Comparison of ENCODE assay signal across 17 cellular contexts in genomic region chr10:33249137-33249536, GRCh38.
DNase-seq lines count a peak whose midpoint lies in the region; ATAC-seq and TF ChIP-seq lines count a peak whose summit lies in the region.
"Had no signal": no experiment of that assay in that cellular context is flagged by ENCODE, and none has a peak within 500 bp of the region (broad histone marks: within the 10 kb centered on the region; RNA-seq: fewer than 3 reads in every experiment).

No MANE protein-coding gene starts in this region.

- POLR2A ChIA-PET in SK-N-SH (lab: Yijun Ruan, JAX), result interaction anchor here (0.7 kb wide), 1 partner anchor 24 kb away, joined by 3 read pairs; no protein-coding TSS in a partner anchor

- peaks cover 75% of the 10 kb centered on the region for H3K4me1 Mint-ChIP-seq in osteocyte (ENCODE audit: unreplicated experiment)
- H3K4me1 Mint-ChIP-seq: GM23338 had no signal

- H3F3A ChIP-seq in SK-N-SH (replicated peaks; ENCODE audit: insufficient read depth) (peaks cover 49% of the 10 kb centered on the region), Loucy (ENCODE audit: low read depth) (0 out of 2 replicates have a peak, but pooled peaks cover 2% of the 10 kb centered on the region)

- TF ChIP-seq EP300 in SK-N-SH (IDR thresholded peaks at IDR 0.05; ENCODE audit: borderline replicate concordance in 1 of 2, low read depth in 1 of 2, low read length in 1 of 2), result no peak

- no peak for TF ChIP-seq RAD21 in SK-N-SH (IDR thresholded peaks at IDR 0.05; ENCODE audit: low read length)

- H3K27ac ChIP-seq in SK-N-SH (ENCODE audit: low read depth in 2 of 2, low read length in 1 of 2), result peak overlapping the region in 1 of 2 experiments; percentile 53; a peak in 2 of 4 replicates
- H3K27ac ChIP-seq: SK-N-MC, thoracic aorta had no signal

- 94% methylated on average over 8 of the region's 8 CpGs for WGBS in SK-N-SH (ENCODE audit: low lambda C conversion rate)

- peaks cover 4% of the 10 kb centered on the region for H3K9me3 Mint-ChIP-seq in osteocyte (ENCODE audit: unreplicated experiment)
- H3K9me3 Mint-ChIP-seq: GM23338 had no signal

- H3K36me3 ChIP-seq in SK-N-SH (replicated peaks in 1 of 2; ENCODE audit: control insufficient read depth in 1 of 2, insufficient read depth in 2 of 2, low read length in 1 of 2), result peaks cover 52 to 88% of the 10 kb centered on the region in 2 experiments
- H3K36me3 ChIP-seq in Loucy (ENCODE audit: insufficient read depth, low read length), result no peaks in the 10 kb centered on the region

- H3K4me2 ChIP-seq in SK-N-SH (0 out of 2 replicates have a peak overlapping the region, but pooled peaks have one; percentile 7), Loucy (ENCODE audit: low read depth, low read length, poor library complexity, severe bottlenecking) (peak overlapping the region; percentile 42)
- H3K4me2 ChIP-seq: GM23338 had no signal

- ATAC-seq in SK-N-SH treated with all-trans-retinoic acid at 6 μM for 48 hours, result no peak
- ATAC-seq: GM23338 had no signal

- no peak for TF ChIP-seq CTCF in SK-N-SH (IDR thresholded peaks at IDR 0.05)
- no peak for TF ChIP-seq CTCF in Loucy (conservative IDR thresholded peaks at IDR 0.05; ENCODE audit: low read length)
- no peak for TF ChIP-seq CTCF in osteocyte (IDR thresholded peaks at IDR 0.05)

- H3K9ac ChIP-seq in SK-N-SH, result no peak overlapping the region
- H3K9ac ChIP-seq in Loucy (ENCODE audit: low read depth, low read length, poor library complexity, severe bottlenecking), result no peak overlapping the region

- no peak overlapping the region for H2AFZ ChIP-seq in SK-N-SH (ENCODE audit: low read depth)
- H2AFZ ChIP-seq in Loucy (ENCODE audit: low read length), result no peak overlapping the region
- H2AFZ ChIP-seq: GM23338 had no signal

- DNase-seq in SK-N-SH, result no peak
- peak; percentile 61 for DNase-seq in dermis blood vessel endothelial cell
- DNase-seq in osteocyte (ENCODE audit: extremely low spot score, unreplicated experiment), result no peak
- no peak for DNase-seq in HUDEP-2 (lab: John Stamatoyannopoulos, UW; ENCODE audit: unreplicated experiment in 76 of 76)
- DNase-seq in superior temporal gyrus (ENCODE audit: extremely low spot score), result no peak
- DNase-seq in NCI-H1048 (lab: John Stamatoyannopoulos, UW), result no peak
- DNase-seq: 8988T; activated CD4-positive, alpha-beta T cell treated with anti-CD3 and anti-CD28 coated beads for 48 hours; amygdala; DMS 273 treated with DMSO at 0.1 percent for 48 hours; NCI-H1092 treated with DMSO at 0.1 percent for 48 hours; NCI-H524 treated with DMSO at 0.1 percent for 48 hours had no signal

- peaks cover 55% of the 10 kb centered on the region for H3K79me2 ChIP-seq in SK-N-SH (ENCODE audit: insufficient read depth)
- H3K79me2 ChIP-seq in Loucy (ENCODE audit: insufficient read depth, low read length), result no peaks in the 10 kb centered on the region

- H3K27me3 Mint-ChIP-seq in osteocyte (ENCODE audit: unreplicated experiment), result no peaks in the 10 kb centered on the region

- no peaks in the 10 kb centered on the region for H3K9me3 ChIP-seq in SK-N-SH
- no peaks in the 10 kb centered on the region for H3K9me3 ChIP-seq in Loucy (ENCODE audit: insufficient read depth, low read depth, low read length)
- H3K9me3 ChIP-seq: thoracic aorta had no signal

- H4K20me1 ChIP-seq in SK-N-SH (ENCODE audit: insufficient read depth), result peaks cover 3% of the 10 kb centered on the region; the same call in 1 of the 2 replicates
- H4K20me1 ChIP-seq in Loucy (ENCODE audit: insufficient read depth, low read length, poor library complexity, severe bottlenecking), result no peaks in the 10 kb centered on the region

- H3K9me2 ChIP-seq in SK-N-SH (no peaks in the 10 kb centered on the region), Loucy (replicated peaks; ENCODE audit: low read depth, low read length) (no peaks in the 10 kb centered on the region)

- H3K4me3 Mint-ChIP-seq in osteocyte (ENCODE audit: unreplicated experiment), result no peak overlapping the region
- H3K4me3 Mint-ChIP-seq: GM23338 had no signal

- peak overlapping the region; percentile 77 for H3K27ac Mint-ChIP-seq in osteocyte (ENCODE audit: unreplicated experiment)
- H3K27ac Mint-ChIP-seq: GM23338 had no signal

- H3K27me3 ChIP-seq in SK-N-SH (ENCODE audit: insufficient read depth) (no peaks in the 10 kb centered on the region), Loucy (ENCODE audit: insufficient read depth, low read length, poor library complexity, severe bottlenecking) (no peaks in the 10 kb centered on the region)

- no peak overlapping the region for H3K4me3 ChIP-seq in SK-N-SH (ENCODE audit: low read depth in 2 of 2, low read length in 1 of 2)
- peak overlapping the region; percentile 35 for H3K4me3 ChIP-seq in Loucy (ENCODE audit: low read length, poor library complexity, severe bottlenecking)
- H3K4me3 ChIP-seq: GM23338, SK-N-MC, thoracic aorta had no signal

- H3K4me1 ChIP-seq in SK-N-SH (ENCODE audit: control insufficient read depth in 1 of 2, insufficient read depth in 2 of 2, low read depth in 1 of 2, low read length in 1 of 2), result peaks cover 0 to 45% of the 10 kb centered on the region in 2 experiments
- peaks cover 21% of the 10 kb centered on the region for H3K4me1 ChIP-seq in Loucy (ENCODE audit: insufficient read depth, low read length, poor library complexity, severe bottlenecking)

- H3K36me3 Mint-ChIP-seq in osteocyte (ENCODE audit: unreplicated experiment), result peaks cover 85% of the 10 kb centered on the region

- CTCF ChIA-PET in SK-N-SH (lab: Yijun Ruan, JAX), result interaction anchor here (1.2 to 2.4 kb wide), 4 partner anchors 9 to 56 kb away, joined by 3 to 7 read pairs (median 4); no protein-coding TSS in a partner anchor

TF ChIP-seq in SK-N-SH, 30 proteins besides CTCF, POLR2A, EP300 and RAD21 (continues in another document):
- TF ChIP-seq RFX5 (IDR thresholded peaks at IDR 0.05; ENCODE audit: low read length), result no peak
- TF ChIP-seq, protein P1, sequence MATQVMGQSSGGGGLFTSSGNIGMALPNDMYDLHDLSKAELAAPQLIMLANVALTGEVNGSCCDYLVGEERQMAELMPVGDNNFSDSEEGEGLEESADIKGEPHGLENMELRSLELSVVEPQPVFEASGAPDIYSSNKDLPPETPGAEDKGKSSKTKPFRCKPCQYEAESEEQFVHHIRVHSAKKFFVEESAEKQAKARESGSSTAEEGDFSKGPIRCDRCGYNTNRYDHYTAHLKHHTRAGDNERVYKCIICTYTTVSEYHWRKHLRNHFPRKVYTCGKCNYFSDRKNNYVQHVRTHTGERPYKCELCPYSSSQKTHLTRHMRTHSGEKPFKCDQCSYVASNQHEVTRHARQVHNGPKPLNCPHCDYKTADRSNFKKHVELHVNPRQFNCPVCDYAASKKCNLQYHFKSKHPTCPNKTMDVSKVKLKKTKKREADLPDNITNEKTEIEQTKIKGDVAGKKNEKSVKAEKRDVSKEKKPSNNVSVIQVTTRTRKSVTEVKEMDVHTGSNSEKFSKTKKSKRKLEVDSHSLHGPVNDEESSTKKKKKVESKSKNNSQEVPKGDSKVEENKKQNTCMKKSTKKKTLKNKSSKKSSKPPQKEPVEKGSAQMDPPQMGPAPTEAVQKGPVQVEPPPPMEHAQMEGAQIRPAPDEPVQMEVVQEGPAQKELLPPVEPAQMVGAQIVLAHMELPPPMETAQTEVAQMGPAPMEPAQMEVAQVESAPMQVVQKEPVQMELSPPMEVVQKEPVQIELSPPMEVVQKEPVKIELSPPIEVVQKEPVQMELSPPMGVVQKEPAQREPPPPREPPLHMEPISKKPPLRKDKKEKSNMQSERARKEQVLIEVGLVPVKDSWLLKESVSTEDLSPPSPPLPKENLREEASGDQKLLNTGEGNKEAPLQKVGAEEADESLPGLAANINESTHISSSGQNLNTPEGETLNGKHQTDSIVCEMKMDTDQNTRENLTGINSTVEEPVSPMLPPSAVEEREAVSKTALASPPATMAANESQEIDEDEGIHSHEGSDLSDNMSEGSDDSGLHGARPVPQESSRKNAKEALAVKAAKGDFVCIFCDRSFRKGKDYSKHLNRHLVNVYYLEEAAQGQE (IDR thresholded peaks at IDR 0.05; ENCODE audit: low read depth, low read length), result no peak
- TF ChIP-seq YY1 (IDR thresholded peaks at IDR 0.05; ENCODE audit: low read depth), result no peak

TF ChIP-seq in SK-N-SH treated with all-trans-retinoic acid at 6 μM for 48 hours, 23 proteins besides CTCF, POLR2A, EP300 and RAD21 (continues in another document):
- TF ChIP-seq ZNF8 (CRISPR knock-in tag; IDR thresholded peaks at IDR 0.05) (no peak), PPARA (CRISPR knock-in tag; IDR thresholded peaks at IDR 0.05; ENCODE audit: borderline replicate concordance) (no peak), GLIS3 (CRISPR knock-in tag; IDR thresholded peaks at IDR 0.05) (no peak), TCF4 (CRISPR knock-in tag; IDR thresholded peaks at IDR 0.05; ENCODE audit: borderline replicate concordance) (no peak), CSDC2 (CRISPR knock-in tag; IDR thresholded peaks at IDR 0.05) (no peak), ZNF565 (CRISPR knock-in tag; conservative IDR thresholded peaks at IDR 0.05; ENCODE audit: low read depth) (no peak), ARNTL (CRISPR knock-in tag; IDR thresholded peaks at IDR 0.05; ENCODE audit: borderline replicate concordance, low read depth) (no peak), ESRRG (CRISPR knock-in tag; IDR thresholded peaks at IDR 0.05) (no peak), OSR1 (CRISPR knock-in tag; IDR thresholded peaks at IDR 0.05) (no peak), ZNF70 (CRISPR knock-in tag; IDR thresholded peaks at IDR 0.05) (no peak), ISL1 (CRISPR knock-in tag; IDR thresholded peaks at IDR 0.05) (no peak), BACH2 (CRISPR knock-in tag; IDR thresholded peaks at IDR 0.05; ENCODE audit: borderline replicate concordance) (no peak)
- TF ChIP-seq, protein P2, sequence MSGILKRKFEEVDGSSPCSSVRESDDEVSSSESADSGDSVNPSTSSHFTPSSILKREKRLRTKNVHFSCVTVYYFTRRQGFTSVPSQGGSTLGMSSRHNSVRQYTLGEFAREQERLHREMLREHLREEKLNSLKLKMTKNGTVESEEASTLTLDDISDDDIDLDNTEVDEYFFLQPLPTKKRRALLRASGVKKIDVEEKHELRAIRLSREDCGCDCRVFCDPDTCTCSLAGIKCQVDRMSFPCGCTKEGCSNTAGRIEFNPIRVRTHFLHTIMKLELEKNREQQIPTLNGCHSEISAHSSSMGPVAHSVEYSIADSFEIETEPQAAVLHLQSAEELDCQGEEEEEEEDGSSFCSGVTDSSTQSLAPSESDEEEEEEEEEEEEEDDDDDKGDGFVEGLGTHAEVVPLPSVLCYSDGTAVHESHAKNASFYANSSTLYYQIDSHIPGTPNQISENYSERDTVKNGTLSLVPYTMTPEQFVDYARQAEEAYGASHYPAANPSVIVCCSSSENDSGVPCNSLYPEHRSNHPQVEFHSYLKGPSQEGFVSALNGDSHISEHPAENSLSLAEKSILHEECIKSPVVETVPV (CRISPR knock-in tag; IDR thresholded peaks at IDR 0.05), result no peak
